ENCODE assay signal across 14 cellular contexts in genomic region chr16:1688807-1689560, GRCh38. TPM values are rescaled to one million over a fixed set of nuclear protein-coding genes. Genes with fewer than 3 reads are reported as not detected.
A peak's percentile ranks its signal among the peaks of the same experiment; 100 is the strongest.
DNase-seq lines count a peak whose midpoint lies in the region; ATAC-seq and TF ChIP-seq lines count a peak whose summit lies in the region.
"Had no signal": no experiment of that assay in that cellular context is flagged by ENCODE, and none has a peak within 500 bp of the region (broad histone marks: within the 10 kb centered on the region; RNA-seq: fewer than 3 reads in every experiment).

No MANE protein-coding gene starts in this region.

- H3K36me3 Mint-ChIP-seq in Calu3 (ENCODE audit: insufficient read depth, unreplicated experiment) (peaks cover 96% of the 10 kb centered on the region), mesothelial cell of epicardium (peaks cover 51% of the 10 kb centered on the region)
- peaks cover 33% of the 10 kb centered on the region for H3K36me3 Mint-ChIP-seq in activated naive CD4-positive, alpha-beta T cell treated with anti-CD3 and anti-CD28 coated beads for 36 hours (ENCODE audit: low read depth)

- no peaks in the 10 kb centered on the region for H3K27me3 Mint-ChIP-seq in Calu3 (ENCODE audit: unreplicated experiment)
- no peaks in the 10 kb centered on the region for H3K27me3 Mint-ChIP-seq in mesothelial cell of epicardium (ENCODE audit: low read depth)
- no peaks in the 10 kb centered on the region for H3K27me3 Mint-ChIP-seq in activated naive CD4-positive, alpha-beta T cell treated with anti-CD3 and anti-CD28 coated beads for 36 hours (ENCODE audit: low read depth)

- H3K27ac ChIP-seq in RWPE1 (peak overlapping the region; percentile 87), gastroesophageal sphincter (no peak overlapping the region)
- H3K27ac ChIP-seq: coronary artery, tibial nerve had no signal

- H3K27ac Mint-ChIP-seq in Calu3 (ENCODE audit: unreplicated experiment) (peak overlapping the region; percentile 91), mesothelial cell of epicardium (peak overlapping the region; percentile 93)
- no peak overlapping the region for H3K27ac Mint-ChIP-seq in activated naive CD4-positive, alpha-beta T cell treated with anti-CD3 and anti-CD28 coated beads for 36 hours
- H3K27ac Mint-ChIP-seq: activated T-helper 1 cell treated with anti-CD3 and anti-CD28 coated beads, Interleukin-12 subunit alpha, Interleukin-12 subunit beta, Interleukin-2, Interleukin-4 antibody, amounts not matched to agents 30 ng/mL and 10 ng/mL and 1 ng/mL, durations not matched to agents 14 hours and 24 hours and 36 hours had no signal

- intact Hi-C loops in Calu3 (cut with micrococcal nuclease; ENCODE audit: unreplicated experiment) = loop anchor here (5.0 kb wide), 1 partner anchor 77 kb away; the partner anchor contains the start of genes CRAMP1 and IFT140
- intact Hi-C loops in activated naive CD4-positive, alpha-beta T cell treated with anti-CD3 and anti-CD28 coated beads for 36 hours (cut with micrococcal nuclease) = no loop called here

- POLR2A ChIA-PET in RWPE1 (lab: Yijun Ruan, JAX; ENCODE audit: low non-redundant PET) = interaction anchor here (0.6 kb wide), 1 partner anchor 281 kb away, joined by 8 read pairs; no protein-coding TSS in a partner anchor

- H3K4me1 Mint-ChIP-seq in Calu3 (ENCODE audit: low read depth, unreplicated experiment) (peaks cover 50% of the 10 kb centered on the region), mesothelial cell of epicardium (peaks cover 10% of the 10 kb centered on the region)
- H3K4me1 Mint-ChIP-seq in activated naive CD4-positive, alpha-beta T cell treated with anti-CD3 and anti-CD28 coated beads for 36 hours (ENCODE audit: low read depth) = peaks cover 12% of the 10 kb centered on the region

- ATAC-seq in gastroesophageal sphincter (no peak), HG03439 (IDR thresholded peaks at IDR 0.05; ENCODE audit: unreplicated experiment) (no peak), GM21390 (IDR thresholded peaks at IDR 0.05; ENCODE audit: unreplicated experiment) (no peak)

- TSS peak; percentile 89 for BruUV-seq in Calu3 (replicated peaks; lab: Mats Ljungman, UMichigan)

- WGBS in gastroesophageal sphincter (ENCODE audit: low coverage in 1 of 2), 2 donors = 77 to 84% methylated on average over 8 to 10 of the region's 10 CpGs

- peaks cover 0 to 90% of the 10 kb centered on the region in 2 donors for H3K36me3 ChIP-seq in gastroesophageal sphincter

- CTCF ChIA-PET in Calu3 (lab: Charles Lee) (interaction anchor here (2.5 to 3.0 kb wide), 2 partner anchors 11 to 17 kb away, joined by 15 to 18 read pairs; partner anchors contain the start of genes JPT2 and MAPK8IP3), RWPE1 (lab: Yijun Ruan, JAX) (interaction anchor here (0.6 to 3.7 kb wide), 2 partner anchors 17 to 137 kb away, joined by 4 to 17 read pairs; partner anchors contain the start of genes HAGH and MAPK8IP3)
- CTCF ChIA-PET in activated naive CD4-positive, alpha-beta T cell treated with anti-CD3 and anti-CD28 coated beads for 36 hours (lab: Charles Lee) = no interaction called here

- TF ChIP-seq EP300 in gastroesophageal sphincter (IDR thresholded peaks at IDR 0.05) = no peak

- H3K27me3 ChIP-seq in gastroesophageal sphincter = no peaks in the 10 kb centered on the region
- H3K27me3 ChIP-seq: BE2C, tibial nerve had no signal

- H3K4me3 Mint-ChIP-seq in Calu3 (ENCODE audit: low read depth, unreplicated experiment) = peak overlapping the region; percentile 56
- H3K4me3 Mint-ChIP-seq in mesothelial cell of epicardium = no peak overlapping the region
- no peak overlapping the region for H3K4me3 Mint-ChIP-seq in activated naive CD4-positive, alpha-beta T cell treated with anti-CD3 and anti-CD28 coated beads for 36 hours
- H3K4me3 Mint-ChIP-seq: activated T-helper 1 cell treated with anti-CD3 and anti-CD28 coated beads, Interleukin-12 subunit alpha, Interleukin-12 subunit beta, Interleukin-2, Interleukin-4 antibody, amounts not matched to agents 30 ng/mL and 10 ng/mL and 1 ng/mL, durations not matched to agents 14 hours and 24 hours and 36 hours had no signal

- no peaks in the 10 kb centered on the region for H3K4me1 ChIP-seq in gastroesophageal sphincter
- H3K4me1 ChIP-seq: BE2C, tibial nerve had no signal

- no peak for TF ChIP-seq POLR2A in gastroesophageal sphincter (IDR thresholded peaks at IDR 0.05)

- H3K9me3 ChIP-seq in gastroesophageal sphincter = no peaks in the 10 kb centered on the region
- H3K9me3 ChIP-seq: BE2C, tibial nerve had no signal

- H3K9me3 Mint-ChIP-seq in Calu3 (ENCODE audit: low read depth, unreplicated experiment) = no peaks in the 10 kb centered on the region
- peaks cover under 1% of the 10 kb centered on the region for H3K9me3 Mint-ChIP-seq in mesothelial cell of epicardium
- no peaks in the 10 kb centered on the region for H3K9me3 Mint-ChIP-seq in activated naive CD4-positive, alpha-beta T cell treated with anti-CD3 and anti-CD28 coated beads for 36 hours
- H3K9me3 Mint-ChIP-seq: activated T-helper 1 cell treated with anti-CD3 and anti-CD28 coated beads, Interleukin-12 subunit alpha, Interleukin-12 subunit beta, Interleukin-2, Interleukin-4 antibody, amounts not matched to agents 30 ng/mL and 10 ng/mL and 1 ng/mL, durations not matched to agents 14 hours and 24 hours and 36 hours had no signal

- no peak for TF ChIP-seq CTCF in Calu3 (IDR thresholded peaks at IDR 0.05; ENCODE audit: unreplicated experiment)
- TF ChIP-seq CTCF in RWPE1 (conservative IDR thresholded peaks at IDR 0.05; ENCODE audit: low read depth) = no peak
- TF ChIP-seq CTCF in epithelial cell of proximal tubule (conservative IDR thresholded peaks at IDR 0.05; ENCODE audit: low read depth, low read length) = no peak
- no peak for TF ChIP-seq CTCF in mesothelial cell of epicardium (IDR thresholded peaks at IDR 0.05; ENCODE audit: unreplicated experiment)
- TF ChIP-seq CTCF in gastroesophageal sphincter (IDR thresholded peaks at IDR 0.05) = no peak

- H3K4me3 ChIP-seq in epithelial cell of proximal tubule (ENCODE audit: low read depth, low read length) = no peak overlapping the region
- H3K4me3 ChIP-seq in gastroesophageal sphincter = no peak overlapping the region
- H3K4me3 ChIP-seq: coronary artery, tibial nerve had no signal

- DNase-seq in Calu3 = peak; percentile 92
- peak; percentile 92 for DNase-seq in RWPE1 (ENCODE audit: low spot score)
- DNase-seq in epithelial cell of proximal tubule (ENCODE audit: low read depth) = peak; percentile 95
- no peak for DNase-seq in mesothelial cell of epicardium (ENCODE audit: low spot score in 2 of 2, unreplicated experiment in 2 of 2)
- no peak for DNase-seq in activated naive CD4-positive, alpha-beta T cell treated with anti-CD3 and anti-CD28 coated beads for 36 hours
- DNase-seq: BE2C; NCI-H1092 treated with DMSO at 0.1 percent for 48 hours; stimulated activated CD4-positive, alpha-beta T cell treated with anti-CD3 and anti-CD28 coated beads, Interleukin-4, amount 100 ng/mL, for 4 hours had no signal

RNA-seq across cellular contexts. Expression of gene JPT2, which starts 10.9 kb away (rescaled TPM):
- total RNA-seq in Calu3 (2022) = 167 and 185 TPM in 2 replicates
- total RNA-seq in epithelial cell of proximal tubule = 119 and 226 TPM in 2 replicates
- 72.9 to 78.3 TPM (median 73.9 TPM) in 3 replicates for total RNA-seq in mesothelial cell of epicardium
- total RNA-seq in gastroesophageal sphincter = 10 to 100 TPM; 21.4 to 49.9 (median 31.6) TPM
- 10 to 100 TPM; 54.0 to 69.4 TPM for total RNA-seq in activated naive CD4-positive, alpha-beta T cell treated with anti-CD3 and anti-CD28 coated beads for 36 hours

RNA-seq across cellular contexts. Expression of gene MAPK8IP3, which starts 17.0 kb away (rescaled TPM):
- total RNA-seq in Calu3 (2022) (104 and 110 TPM in 2 replicates), epithelial cell of proximal tubule (22.0 and 37.5 TPM in 2 replicates), mesothelial cell of epicardium (162 to 182 TPM (median 162 TPM) in 3 replicates), gastroesophageal sphincter (10 to 100 TPM; 12.0 to 66.8 (median 33.1) TPM)
- total RNA-seq in activated naive CD4-positive, alpha-beta T cell treated with anti-CD3 and anti-CD28 coated beads for 36 hours = 10 to 100 TPM; 46.5 to 50.7 TPM

Comparison
In these comparisons a context has a peak if more than half of its experiments do, and no peak if none do; other contexts are left out.
1. DNase-seq: peak in Calu3 (single experiment), RWPE1 (single experiment) and epithelial cell of proximal tubule (single experiment); none in mesothelial cell of epicardium (0 of 2) and activated naive CD4-positive, alpha-beta T cell treated with anti-CD3 and anti-CD28 coated beads for 36 hours (single experiment).